10 cellular contexts compared by ENCODE assay signal in genomic region chr3:67647390-67647878, GRCh38. TPM values are rescaled to one million over a fixed set of nuclear protein-coding genes. Genes with fewer than 3 reads are reported as not detected.
DNase-seq lines count a peak whose midpoint lies in the region; ATAC-seq and TF ChIP-seq lines count a peak whose summit lies in the region.
"Had no signal": no experiment of that assay in that cellular context is flagged by ENCODE, and none has a peak within 500 bp of the region (broad histone marks: within the 10 kb centered on the region; RNA-seq: fewer than 3 reads in every experiment).

No MANE protein-coding gene starts in this region.

- ATAC-seq in left cardiac atrium: peak; percentile 70 to 93
- peak; percentile 36 for ATAC-seq in stimulated activated effector memory CD8-positive, alpha-beta T cell treated with anti-CD3 and anti-CD28 coated beads, Interleukin-12 subunit alpha, Interleukin-12 subunit beta, amount 100 ng/mL, for 72 hours
- no peak for ATAC-seq in HG03045 (IDR thresholded peaks at IDR 0.05; ENCODE audit: unreplicated experiment)
- ATAC-seq in activated T-cell treated with anti-CD3 and anti-CD28 coated beads, Interleukin-2, amount 50 U/mL, for 72 hours (replicated peaks in 1 of 2): no peak

- no peak overlapping the region for H3K9ac ChIP-seq in adipocyte (ENCODE audit: low read length)

- H3K27me3 ChIP-seq in adipocyte (replicated peaks; ENCODE audit: control insufficient read depth, insufficient read depth, low read length): no peaks in the 10 kb centered on the region

- peaks cover 2% of the 10 kb centered on the region; the same call in 1 of the 2 replicates for H3K27me3 Mint-ChIP-seq in HFFc6 (ENCODE audit: insufficient read depth)
- H3K27me3 Mint-ChIP-seq in activated T-cell treated with anti-CD3 and anti-CD28 coated beads, Interleukin-2, amount 50 U/mL, for 72 hours (ENCODE audit: low read depth): no peaks in the 10 kb centered on the region

- peaks cover 16% of the 10 kb centered on the region for H3K4me1 ChIP-seq in adipocyte (ENCODE audit: control insufficient read depth, insufficient read depth, low read length)

- H3K4me3 ChIP-seq in adipocyte (ENCODE audit: low read length): no peak overlapping the region

- intact Hi-C loops in left cardiac atrium (cut with DNase I): no loop called here

- peaks cover 64% of the 10 kb centered on the region for H3K36me3 Mint-ChIP-seq in HFFc6 (ENCODE audit: low read depth)
- H3K36me3 Mint-ChIP-seq in stimulated activated effector memory CD8-positive, alpha-beta T cell treated with anti-CD3 and anti-CD28 coated beads, Interleukin-12 subunit alpha, Interleukin-12 subunit beta, amount 100 ng/mL, for 72 hours: no peaks in the 10 kb centered on the region
- H3K36me3 Mint-ChIP-seq in activated T-cell treated with anti-CD3 and anti-CD28 coated beads, Interleukin-2, amount 50 U/mL, for 72 hours (ENCODE audit: insufficient read depth in 2 of 2): peaks cover 8 to 13% of the 10 kb centered on the region in 2 donors

- H3K36me3 ChIP-seq in adipocyte (ENCODE audit: control insufficient read depth, insufficient read depth, low read length, severe bottlenecking): peaks cover 5% of the 10 kb centered on the region

- peak; percentile 99 for DNase-seq in HFFc6
- peak; percentile 92 for DNase-seq in adipocyte (ENCODE audit: low read depth)
- DNase-seq in left cardiac atrium: peak; percentile 49
- DNase-seq in stimulated activated effector memory CD8-positive, alpha-beta T cell treated with anti-CD3 and anti-CD28 coated beads, Interleukin-12 subunit alpha, Interleukin-12 subunit beta, amount 100 ng/mL, for 72 hours (ENCODE audit: low spot score in 2 of 2): no peak
- DNase-seq in CD1c-positive myeloid dendritic cell (ENCODE audit: extremely low spot score): no peak
- DNase-seq in activated T-cell treated with anti-CD3 and anti-CD28 coated beads, Interleukin-2, amount 50 U/mL, for 72 hours: no peak
- DNase-seq in NOMO-1 treated with dmso at 0.1 percent for 144 hours (lab: John Stamatoyannopoulos, UW; ENCODE audit: unreplicated experiment): no peak
- DNase-seq: retina had no signal

- peaks cover 80% of the 10 kb centered on the region for H3K4me1 Mint-ChIP-seq in HFFc6 (ENCODE audit: low read depth)
- H3K4me1 Mint-ChIP-seq in stimulated activated effector memory CD8-positive, alpha-beta T cell treated with anti-CD3 and anti-CD28 coated beads, Interleukin-12 subunit alpha, Interleukin-12 subunit beta, amount 100 ng/mL, for 72 hours: peaks cover 40% of the 10 kb centered on the region
- H3K4me1 Mint-ChIP-seq in activated T-cell treated with anti-CD3 and anti-CD28 coated beads, Interleukin-2, amount 50 U/mL, for 72 hours (ENCODE audit: low read depth): peaks cover 54% of the 10 kb centered on the region

- peak overlapping the region; percentile 60 for H3K4me3 Mint-ChIP-seq in HFFc6
- no peak overlapping the region for H3K4me3 Mint-ChIP-seq in stimulated activated effector memory CD8-positive, alpha-beta T cell treated with anti-CD3 and anti-CD28 coated beads, Interleukin-12 subunit alpha, Interleukin-12 subunit beta, amount 100 ng/mL, for 72 hours
- H3K4me3 Mint-ChIP-seq in activated T-cell treated with anti-CD3 and anti-CD28 coated beads, Interleukin-2, amount 50 U/mL, for 72 hours: no peak overlapping the region
- H3K4me3 Mint-ChIP-seq: T-helper 1 cell treated with Interleukin-12 subunit alpha and Interleukin-12 subunit beta and Interleukin-4 antibody, amounts not matched to agents 30 μg/mL and 1 μg/mL, for 36 hours had no signal

- peaks cover 8% of the 10 kb centered on the region; the same call in 1 of the 2 replicates for H3K9me3 Mint-ChIP-seq in HFFc6
- no peaks in the 10 kb centered on the region for H3K9me3 Mint-ChIP-seq in stimulated activated effector memory CD8-positive, alpha-beta T cell treated with anti-CD3 and anti-CD28 coated beads, Interleukin-12 subunit alpha, Interleukin-12 subunit beta, amount 100 ng/mL, for 72 hours
- H3K9me3 Mint-ChIP-seq in activated T-cell treated with anti-CD3 and anti-CD28 coated beads, Interleukin-2, amount 50 U/mL, for 72 hours: peaks cover 2% of the 10 kb centered on the region in 2 donors
- H3K9me3 Mint-ChIP-seq: T-helper 1 cell treated with Interleukin-12 subunit alpha and Interleukin-12 subunit beta and Interleukin-4 antibody, amounts not matched to agents 30 μg/mL and 1 μg/mL, for 36 hours had no signal

- H3K9me3 ChIP-seq in adipocyte (ENCODE audit: control insufficient read depth, low read length): no peaks in the 10 kb centered on the region

- no peak for TF ChIP-seq CTCF in HFFc6 (IDR thresholded peaks at IDR 0.05)

- H3K27ac Mint-ChIP-seq in HFFc6: peak overlapping the region; percentile 94
- no peak overlapping the region for H3K27ac Mint-ChIP-seq in stimulated activated effector memory CD8-positive, alpha-beta T cell treated with anti-CD3 and anti-CD28 coated beads, Interleukin-12 subunit alpha, Interleukin-12 subunit beta, amount 100 ng/mL, for 72 hours
- H3K27ac Mint-ChIP-seq in activated T-cell treated with anti-CD3 and anti-CD28 coated beads, Interleukin-2, amount 50 U/mL, for 72 hours: no peak overlapping the region
- H3K27ac Mint-ChIP-seq: T-helper 1 cell treated with Interleukin-12 subunit alpha and Interleukin-12 subunit beta and Interleukin-4 antibody, amounts not matched to agents 30 μg/mL and 1 μg/mL, for 36 hours had no signal

RNA-seq across cellular contexts. Expression of gene SUCLG2, which starts 7.0 kb away (rescaled TPM):
- 10 to 100 TPM; 50.2 to 81.4 (median 75.2) TPM for total RNA-seq in HFFc6 (2021; fragmentation: NEBNext Ultra II Directional; extraction: Animal tissue kit (Norgen Biotek cat#: 25700))
- 10 to 100 TPM; 74.6 to 82.8 TPM for total RNA-seq in left cardiac atrium
- total RNA-seq in activated T-cell treated with anti-CD3 and anti-CD28 coated beads, Interleukin-2, amount 50 U/mL, for 72 hours: 10 to 100 TPM; 35.8 to 39.5 TPM

Comparison
In these comparisons a context has a peak if more than half of its experiments do, and no peak if none do; other contexts are left out.
1. DNase-seq: peak in HFFc6 (single experiment), adipocyte (single experiment) and left cardiac atrium (single experiment); none in stimulated activated effector memory CD8-positive, alpha-beta T cell treated with anti-CD3 and anti-CD28 coated beads, Interleukin-12 subunit alpha, Interleukin-12 subunit beta, amount 100 ng/mL, for 72 hours (0 of 2), CD1c-positive myeloid dendritic cell (single experiment), activated T-cell treated with anti-CD3 and anti-CD28 coated beads, Interleukin-2, amount 50 U/mL, for 72 hours (0 of 2) and NOMO-1 treated with dmso at 0.1 percent for 144 hours (single experiment).
2. ATAC-seq: peak in left cardiac atrium (2 of 2) and stimulated activated effector memory CD8-positive, alpha-beta T cell treated with anti-CD3 and anti-CD28 coated beads, Interleukin-12 subunit alpha, Interleukin-12 subunit beta, amount 100 ng/mL, for 72 hours (single experiment); none in HG03045 (single experiment) and activated T-cell treated with anti-CD3 and anti-CD28 coated beads, Interleukin-2, amount 50 U/mL, for 72 hours (0 of 2).